ENCODE assay signal across 1 cellular context in genomic region chr1:225423518-225423855, GRCh38.
TF ChIP-seq lines count a peak whose summit lies in the region.

No MANE protein-coding gene starts in this region.

TF ChIP-seq in HepG2, 621 proteins besides CTCF, POLR2A, EP300 and RAD21 (continued from another document):
- no peak for TF ChIP-seq ZBTB10 (CRISPR knock-in tag; IDR thresholded peaks at IDR 0.05; ENCODE audit: borderline replicate concordance)
- no peak for TF ChIP-seq ZNF589 (CRISPR knock-in tag; conservative IDR thresholded peaks at IDR 0.05)
- no peak for TF ChIP-seq ATF3 (CRISPR knock-in tag; IDR thresholded peaks at IDR 0.05)
- TF ChIP-seq HOXA3 (CRISPR knock-in tag; IDR thresholded peaks at IDR 0.05): no peak
- TF ChIP-seq CBX2 (IDR thresholded peaks at IDR 0.05; ENCODE audit: low read depth, low read length): no peak
- TF ChIP-seq CBX2 (CRISPR knock-in tag; IDR thresholded peaks at IDR 0.05; ENCODE audit: low read depth): no peak
- no peak for TF ChIP-seq FOXO1 (CRISPR knock-in tag; IDR thresholded peaks at IDR 0.05)
- no peak for TF ChIP-seq ATF6 (CRISPR knock-in tag; conservative IDR thresholded peaks at IDR 0.05)
- no peak for TF ChIP-seq HCFC1 (IDR thresholded peaks at IDR 0.05; ENCODE audit: low read depth, low read length)
- no peak for TF ChIP-seq TFDP2 (CRISPR knock-in tag; IDR thresholded peaks at IDR 0.05)
- no peak for TF ChIP-seq MAF1 (CRISPR knock-in tag; IDR thresholded peaks at IDR 0.05; ENCODE audit: borderline replicate concordance)
- no peak for TF ChIP-seq GMEB1 (CRISPR knock-in tag; IDR thresholded peaks at IDR 0.05; ENCODE audit: borderline replicate concordance)
- no peak for TF ChIP-seq ARID5B (CRISPR knock-in tag; IDR thresholded peaks at IDR 0.05)
- no peak for TF ChIP-seq HNF1A (IDR thresholded peaks at IDR 0.05; ENCODE audit: low read depth)
- TF ChIP-seq HNF1A (CRISPR knock-in tag; IDR thresholded peaks at IDR 0.05; ENCODE audit: borderline replicate concordance): no peak
- no peak for TF ChIP-seq CREBL2 (CRISPR knock-in tag; IDR thresholded peaks at IDR 0.05; ENCODE audit: borderline replicate concordance)
TF ChIP-seq in HepG2: peak in this region for 0.
